ENCODE assay signal across 14 cellular contexts in genomic region chr2:147499785-147500184, GRCh38.
DNase-seq lines count a peak whose midpoint lies in the region; ATAC-seq and TF ChIP-seq lines count a peak whose summit lies in the region.
"Had no signal": no experiment of that assay in that cellular context is flagged by ENCODE, and none has a peak within 500 bp of the region (broad histone marks: within the 10 kb centered on the region; RNA-seq: fewer than 3 reads in every experiment).

No MANE protein-coding gene starts in this region.

- no peaks in the 10 kb centered on the region for H3K27me3 Mint-ChIP-seq in activated CD4-positive, alpha-beta T cell treated with anti-CD3 and anti-CD28 coated beads, Interleukin-2, amount 10 ng/mL, durations not matched to agents 24 days and 14 days
- H3K27me3 Mint-ChIP-seq in T-cell, result no peaks in the 10 kb centered on the region
- no peaks in the 10 kb centered on the region for H3K27me3 Mint-ChIP-seq in neural crest cell (ENCODE audit: low read depth)
- H3K27me3 Mint-ChIP-seq in nephron progenitor cell (ENCODE audit: low read depth, poor library complexity), result no peaks in the 10 kb centered on the region
- H3K27me3 Mint-ChIP-seq in GM23338 (ENCODE audit: insufficient read depth, low read depth, poor library complexity), result no peaks in the 10 kb centered on the region

- no peak for TF ChIP-seq CTCF in neural crest cell (conservative IDR thresholded peaks at IDR 0.05)
- TF ChIP-seq CTCF in nephron progenitor cell (IDR thresholded peaks at IDR 0.05), result no peak
- TF ChIP-seq CTCF in GM23338 (conservative IDR thresholded peaks at IDR 0.05; ENCODE audit: low read depth in 2 of 2), result no peak

- CTCF ChIA-PET in T-cell (lab: Charles Lee), result interaction anchor here in 1 of 2 donors (0.6 to 0.7 kb wide), 2 partner anchors 47 to 114 kb away, joined by 3 to 4 read pairs; no protein-coding TSS in a partner anchor

- H3K4me3 ChIP-seq in GM23338, result no peak overlapping the region
- H3K4me3 ChIP-seq: A549, thoracic aorta had no signal

- no peak for DNase-seq in activated CD4-positive, alpha-beta T cell treated with anti-CD3 and anti-CD28 coated beads, Interleukin-2, amount 10 ng/mL, durations not matched to agents 24 days and 14 days
- DNase-seq in activated CD4-positive, alpha-beta T cell treated with anti-CD3 and anti-CD28 coated beads for 48 hours, result no peak
- no peak for DNase-seq in T-cell
- DNase-seq in neural crest cell (ENCODE audit: low read depth, low spot score), result no peak
- DNase-seq in stimulated activated CD4-positive, alpha-beta T cell treated with anti-CD3 and anti-CD28 coated beads, Interleukin-12 subunit alpha, Interleukin-12 subunit beta, amount 100 ng/mL, for 4 hours, result no peak
- no peak for DNase-seq in nephron progenitor cell
- no peak for DNase-seq in GM23338 (ENCODE audit: low spot score)
- DNase-seq: effector CD8-positive, alpha-beta T cell; GF-D8 had no signal

- ATAC-seq in HG02623 (IDR thresholded peaks at IDR 0.05; ENCODE audit: unreplicated experiment), result peak; percentile 64
- ATAC-seq in T-cell (replicated peaks in 1 of 4), result no peak
- ATAC-seq in GM23338, result no peak
- ATAC-seq: A549 had no signal

- peak overlapping the region; percentile 55 for H3K4me3 Mint-ChIP-seq in activated CD4-positive, alpha-beta T cell treated with anti-CD3 and anti-CD28 coated beads, Interleukin-2, amount 10 ng/mL, durations not matched to agents 24 days and 14 days
- H3K4me3 Mint-ChIP-seq in T-cell (peak overlapping the region in 1 of 3 donors; percentile 54), neural crest cell (no peak overlapping the region), nephron progenitor cell (no peak overlapping the region), GM23338 (no peak overlapping the region)
- H3K4me3 Mint-ChIP-seq: nephron had no signal

- H2AFZ ChIP-seq in GM23338, result no peak overlapping the region

- intact Hi-C loops in activated CD4-positive, alpha-beta T cell treated with anti-CD3 and anti-CD28 coated beads, Interleukin-2, amount 10 ng/mL, durations not matched to agents 24 days and 14 days (cut with micrococcal nuclease), result loop anchor here (5.0 kb wide), 2 partner anchors 133 to 343 kb away; no protein-coding TSS in a partner anchor

- H3K36me3 Mint-ChIP-seq in activated CD4-positive, alpha-beta T cell treated with anti-CD3 and anti-CD28 coated beads, Interleukin-2, amount 10 ng/mL, durations not matched to agents 24 days and 14 days (ENCODE audit: low read depth), result peaks cover 6% of the 10 kb centered on the region
- H3K36me3 Mint-ChIP-seq in T-cell (no peaks in the 10 kb centered on the region), neural crest cell (ENCODE audit: low read depth) (no peaks in the 10 kb centered on the region), nephron progenitor cell (ENCODE audit: low read depth) (no peaks in the 10 kb centered on the region), GM23338 (ENCODE audit: low read depth) (no peaks in the 10 kb centered on the region)

- no peak overlapping the region for H3K27ac ChIP-seq in GM23338 (ENCODE audit: low read depth)
- H3K27ac ChIP-seq: A549, thoracic aorta, VCaP had no signal

- no peaks in the 10 kb centered on the region for H4K20me1 ChIP-seq in GM23338 (replicated peaks; ENCODE audit: insufficient read depth)

- H3K4me1 ChIP-seq in GM23338 (ENCODE audit: insufficient read depth), result no peaks in the 10 kb centered on the region
- H3K4me1 ChIP-seq: A549 had no signal

- no peaks in the 10 kb centered on the region for H3K27me3 ChIP-seq in GM23338 (ENCODE audit: insufficient read depth)

- H3K4me2 ChIP-seq in GM23338, result no peak overlapping the region
- H3K4me2 ChIP-seq: A549 had no signal

- H3K9me3 Mint-ChIP-seq in activated CD4-positive, alpha-beta T cell treated with anti-CD3 and anti-CD28 coated beads, Interleukin-2, amount 10 ng/mL, durations not matched to agents 24 days and 14 days, result peaks cover 36% of the 10 kb centered on the region
- H3K9me3 Mint-ChIP-seq in T-cell (no peaks in the 10 kb centered on the region), neural crest cell (no peaks in the 10 kb centered on the region), nephron progenitor cell (no peaks in the 10 kb centered on the region), GM23338 (no peaks in the 10 kb centered on the region; the same call in 2 of the 3 replicates)
- H3K9me3 Mint-ChIP-seq: nephron had no signal

- H3K4me1 Mint-ChIP-seq in activated CD4-positive, alpha-beta T cell treated with anti-CD3 and anti-CD28 coated beads, Interleukin-2, amount 10 ng/mL, durations not matched to agents 24 days and 14 days, result peaks cover 59% of the 10 kb centered on the region
- H3K4me1 Mint-ChIP-seq in T-cell, result peaks cover 33 to 63% (median 45%) of the 10 kb centered on the region in 3 donors
- peaks cover 16% of the 10 kb centered on the region for H3K4me1 Mint-ChIP-seq in neural crest cell
- peaks cover 23% of the 10 kb centered on the region for H3K4me1 Mint-ChIP-seq in nephron progenitor cell
- no peaks in the 10 kb centered on the region for H3K4me1 Mint-ChIP-seq in GM23338

- H3K36me3 ChIP-seq in GM23338 (ENCODE audit: insufficient read depth), result no peaks in the 10 kb centered on the region
- H3K36me3 ChIP-seq: thoracic aorta had no signal

- H3K79me2 ChIP-seq in GM23338 (replicated peaks; ENCODE audit: insufficient read depth), result no peaks in the 10 kb centered on the region

- 0 out of 2 replicates have a peak, but pooled peaks cover 6% of the 10 kb centered on the region for H3K9me2 ChIP-seq in GM23338 (ENCODE audit: insufficient read depth)

- POLR2A ChIA-PET in T-cell (lab: Charles Lee), result interaction anchor here in 1 of 2 donors (0.7 kb wide), 1 partner anchor 417 kb away, joined by 5 read pairs; no protein-coding TSS in a partner anchor

- H3F3A ChIP-seq in GM23338 (replicated peaks; ENCODE audit: low read depth), result no peaks in the 10 kb centered on the region

- peak overlapping the region; percentile 87 for H3K27ac Mint-ChIP-seq in activated CD4-positive, alpha-beta T cell treated with anti-CD3 and anti-CD28 coated beads, Interleukin-2, amount 10 ng/mL, durations not matched to agents 24 days and 14 days
- H3K27ac Mint-ChIP-seq in T-cell (peak overlapping the region; percentile 65 to 88), neural crest cell (ENCODE audit: unreplicated experiment) (peak overlapping the region; percentile 75), nephron progenitor cell (no peak overlapping the region), GM23338 (no peak overlapping the region)
- H3K27ac Mint-ChIP-seq: nephron had no signal

TF ChIP-seq in GM23338, 12 proteins besides CTCF, POLR2A, EP300 and RAD21 (continues in another document):
- TF ChIP-seq POLR2AphosphoS5 (IDR thresholded peaks at IDR 0.05; ENCODE audit: low read depth) (no peak), CREB1 (CRISPR knock-in tag; IDR thresholded peaks at IDR 0.05; ENCODE audit: low read depth) (no peak), ZNF331 (CRISPR knock-in tag; IDR thresholded peaks at IDR 0.05; ENCODE audit: low read depth) (no peak), JUNB (IDR thresholded peaks at IDR 0.05; ENCODE audit: unreplicated experiment) (no peak), ZNF114 (CRISPR knock-in tag; IDR thresholded peaks at IDR 0.05) (no peak)
- TF ChIP-seq, protein P1, sequence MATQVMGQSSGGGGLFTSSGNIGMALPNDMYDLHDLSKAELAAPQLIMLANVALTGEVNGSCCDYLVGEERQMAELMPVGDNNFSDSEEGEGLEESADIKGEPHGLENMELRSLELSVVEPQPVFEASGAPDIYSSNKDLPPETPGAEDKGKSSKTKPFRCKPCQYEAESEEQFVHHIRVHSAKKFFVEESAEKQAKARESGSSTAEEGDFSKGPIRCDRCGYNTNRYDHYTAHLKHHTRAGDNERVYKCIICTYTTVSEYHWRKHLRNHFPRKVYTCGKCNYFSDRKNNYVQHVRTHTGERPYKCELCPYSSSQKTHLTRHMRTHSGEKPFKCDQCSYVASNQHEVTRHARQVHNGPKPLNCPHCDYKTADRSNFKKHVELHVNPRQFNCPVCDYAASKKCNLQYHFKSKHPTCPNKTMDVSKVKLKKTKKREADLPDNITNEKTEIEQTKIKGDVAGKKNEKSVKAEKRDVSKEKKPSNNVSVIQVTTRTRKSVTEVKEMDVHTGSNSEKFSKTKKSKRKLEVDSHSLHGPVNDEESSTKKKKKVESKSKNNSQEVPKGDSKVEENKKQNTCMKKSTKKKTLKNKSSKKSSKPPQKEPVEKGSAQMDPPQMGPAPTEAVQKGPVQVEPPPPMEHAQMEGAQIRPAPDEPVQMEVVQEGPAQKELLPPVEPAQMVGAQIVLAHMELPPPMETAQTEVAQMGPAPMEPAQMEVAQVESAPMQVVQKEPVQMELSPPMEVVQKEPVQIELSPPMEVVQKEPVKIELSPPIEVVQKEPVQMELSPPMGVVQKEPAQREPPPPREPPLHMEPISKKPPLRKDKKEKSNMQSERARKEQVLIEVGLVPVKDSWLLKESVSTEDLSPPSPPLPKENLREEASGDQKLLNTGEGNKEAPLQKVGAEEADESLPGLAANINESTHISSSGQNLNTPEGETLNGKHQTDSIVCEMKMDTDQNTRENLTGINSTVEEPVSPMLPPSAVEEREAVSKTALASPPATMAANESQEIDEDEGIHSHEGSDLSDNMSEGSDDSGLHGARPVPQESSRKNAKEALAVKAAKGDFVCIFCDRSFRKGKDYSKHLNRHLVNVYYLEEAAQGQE (IDR thresholded peaks at IDR 0.05; ENCODE audit: unreplicated experiment), result no peak

Comparison
In these comparisons a context has a peak if more than half of its experiments do, and no peak if none do; other contexts are left out.
1. H3K27ac Mint-ChIP-seq: peak in activated CD4-positive, alpha-beta T cell treated with anti-CD3 and anti-CD28 coated beads, Interleukin-2, amount 10 ng/mL, durations not matched to agents 24 days and 14 days (single experiment), T-cell (2 of 2) and neural crest cell (single experiment); none in nephron progenitor cell (single experiment) and GM23338 (single experiment).